In the genomic region with DNA sequence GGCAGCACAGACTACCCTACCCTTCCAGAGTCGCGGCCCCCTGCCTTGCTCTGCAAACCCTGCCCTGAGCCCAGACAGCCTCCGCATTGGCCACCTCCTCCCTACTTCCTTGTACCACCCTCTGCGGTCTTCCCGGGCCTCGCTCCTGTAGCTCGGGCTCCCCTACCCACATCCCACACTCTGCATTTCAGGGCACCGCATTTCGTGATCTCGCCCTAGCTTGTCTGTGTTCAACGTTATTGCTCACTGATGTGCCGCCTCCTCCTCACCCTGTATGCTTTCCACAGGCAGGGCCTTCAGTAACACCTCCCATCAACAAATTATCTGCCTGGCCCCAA, we compare ENCODE assay signal across 2 cellular contexts.
TF ChIP-seq lines count a peak whose summit lies in the region.

No MANE protein-coding gene starts in this region.

TF ChIP-seq in HEK293, 187 proteins besides CTCF, POLR2A, EP300 and RAD21:
- TF ChIP-seq SP2 (tag by site-specific recombination; IDR thresholded peaks at IDR 0.05) (peak; percentile 24; the same call in 1 of the 2 replicates), ZSCAN30 (tag by site-specific recombination; IDR thresholded peaks at IDR 0.05) (no peak)

TF ChIP-seq in GM12878, 131 proteins besides CTCF, POLR2A, EP300 and RAD21:
- no peak for TF ChIP-seq RCOR1 (conservative IDR thresholded peaks at IDR 0.05; ENCODE audit: low read depth, low read length)
- no peak for TF ChIP-seq SRF (IDR thresholded peaks at IDR 0.05; ENCODE audit: low read depth in 2 of 2, low read length in 2 of 2)
- TF ChIP-seq CBX5 (IDR thresholded peaks at IDR 0.05; ENCODE audit: low read depth) = no peak
- TF ChIP-seq, protein P1, sequence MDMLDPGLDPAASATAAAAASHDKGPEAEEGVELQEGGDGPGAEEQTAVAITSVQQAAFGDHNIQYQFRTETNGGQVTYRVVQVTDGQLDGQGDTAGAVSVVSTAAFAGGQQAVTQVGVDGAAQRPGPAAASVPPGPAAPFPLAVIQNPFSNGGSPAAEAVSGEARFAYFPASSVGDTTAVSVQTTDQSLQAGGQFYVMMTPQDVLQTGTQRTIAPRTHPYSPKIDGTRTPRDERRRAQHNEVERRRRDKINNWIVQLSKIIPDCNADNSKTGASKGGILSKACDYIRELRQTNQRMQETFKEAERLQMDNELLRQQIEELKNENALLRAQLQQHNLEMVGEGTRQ (IDR thresholded peaks at IDR 0.05; ENCODE audit: borderline replicate concordance, low read depth, low read length) = no peak
- TF ChIP-seq, protein P2, sequence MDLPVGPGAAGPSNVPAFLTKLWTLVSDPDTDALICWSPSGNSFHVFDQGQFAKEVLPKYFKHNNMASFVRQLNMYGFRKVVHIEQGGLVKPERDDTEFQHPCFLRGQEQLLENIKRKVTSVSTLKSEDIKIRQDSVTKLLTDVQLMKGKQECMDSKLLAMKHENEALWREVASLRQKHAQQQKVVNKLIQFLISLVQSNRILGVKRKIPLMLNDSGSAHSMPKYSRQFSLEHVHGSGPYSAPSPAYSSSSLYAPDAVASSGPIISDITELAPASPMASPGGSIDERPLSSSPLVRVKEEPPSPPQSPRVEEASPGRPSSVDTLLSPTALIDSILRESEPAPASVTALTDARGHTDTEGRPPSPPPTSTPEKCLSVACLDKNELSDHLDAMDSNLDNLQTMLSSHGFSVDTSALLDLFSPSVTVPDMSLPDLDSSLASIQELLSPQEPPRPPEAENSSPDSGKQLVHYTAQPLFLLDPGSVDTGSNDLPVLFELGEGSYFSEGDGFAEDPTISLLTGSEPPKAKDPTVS (IDR thresholded peaks at IDR 0.05; ENCODE audit: low read depth, low read length) = no peak
- no peak for TF ChIP-seq MEF2B (IDR thresholded peaks at IDR 0.05; ENCODE audit: partially characterized antibody, poor library complexity, severe bottlenecking)
- TF ChIP-seq STAT3 (IDR thresholded peaks at IDR 0.05; ENCODE audit: low read depth, low read length) = no peak
- TF ChIP-seq SREBF2 (IDR thresholded peaks at IDR 0.05; ENCODE audit: low read length) = no peak
- no peak for TF ChIP-seq CBFB (IDR thresholded peaks at IDR 0.05; ENCODE audit: low read depth)
- no peak for TF ChIP-seq SIX5 (IDR thresholded peaks at IDR 0.05; ENCODE audit: low read depth, low read length, severe bottlenecking)
- no peak for TF ChIP-seq KLF5 (IDR thresholded peaks at IDR 0.05; ENCODE audit: partially characterized antibody)
- no peak for TF ChIP-seq ZNF217 (IDR thresholded peaks at IDR 0.05)
- TF ChIP-seq STAT1 (conservative IDR thresholded peaks at IDR 0.05) = no peak
- TF ChIP-seq ZZZ3 (IDR thresholded peaks at IDR 0.05; ENCODE audit: control insufficient read depth, insufficient read length, low read depth) = no peak
- TF ChIP-seq RAD51 (IDR thresholded peaks at IDR 0.05) = no peak
- no peak for TF ChIP-seq JUNB (IDR thresholded peaks at IDR 0.05)
- no peak for TF ChIP-seq TBL1XR1 (IDR thresholded peaks at IDR 0.05; ENCODE audit: low read depth, low read length)
- TF ChIP-seq RUNX3 (IDR thresholded peaks at IDR 0.05; ENCODE audit: low read length) = no peak
- no peak for TF ChIP-seq IKZF1 (conservative IDR thresholded peaks at IDR 0.05)
